Comparison of ENCODE assay signal across 8 cellular contexts in the genomic region with DNA sequence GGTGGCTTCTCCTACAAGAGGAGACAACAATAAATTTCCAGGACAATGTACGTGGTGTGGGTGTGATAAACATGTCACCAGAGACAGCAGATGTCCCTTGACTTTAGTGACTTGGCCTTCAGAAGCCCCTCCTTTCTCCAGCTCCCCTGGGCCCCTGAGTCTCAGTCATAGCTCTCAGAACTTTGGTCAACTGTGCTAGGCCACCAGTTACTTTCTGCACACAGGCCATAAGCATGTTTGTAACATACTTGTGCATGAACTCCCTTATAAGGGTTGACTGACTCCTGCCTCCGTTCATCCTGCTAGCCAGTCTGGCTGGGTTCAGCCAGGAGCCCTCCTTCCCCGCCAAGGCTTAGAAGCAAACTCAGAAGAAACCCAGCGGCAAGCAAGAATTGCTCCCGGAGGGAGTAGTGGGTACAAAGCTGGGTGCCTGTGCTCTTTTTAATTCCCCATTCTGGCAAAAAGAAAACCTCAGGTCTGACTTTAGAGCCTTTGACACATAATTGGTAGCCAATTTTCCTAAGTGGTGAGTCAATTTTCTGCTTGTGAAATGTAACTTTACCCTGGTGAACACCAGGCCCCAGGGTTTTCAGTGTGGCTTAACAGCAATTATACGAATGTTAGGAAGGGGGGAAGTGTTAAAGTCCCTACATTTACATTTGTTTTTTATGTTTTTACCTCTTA.
DNase-seq lines count a peak whose midpoint lies in the region; ATAC-seq and FAIRE-seq lines count a peak whose summit lies in the region.

No MANE protein-coding gene starts in this region.

- no peak for DNase-seq in GM18507 (ENCODE audit: extremely low spot score, insufficient read length, low read depth)
- peak; percentile 17 for DNase-seq in NCI-H2227 (lab: John Stamatoyannopoulos, UW; ENCODE audit: unreplicated experiment)
- DNase-seq in fibroblast of the conjunctiva (ENCODE audit: low read depth) = peak; percentile 72
- no peak for DNase-seq in stimulated activated naive CD8-positive, alpha-beta T cell treated with anti-CD3 and anti-CD28 coated beads, Interleukin-15, Interleukin-2, amounts not matched to agents 100 U/mL and 50 U/mL, for 24 hours
- no peak for DNase-seq in central memory CD4-positive, alpha-beta T cell
- no peak for DNase-seq in NK-92 (lab: John Stamatoyannopoulos, UW; ENCODE audit: unreplicated experiment)
- no peak for DNase-seq in substantia nigra (lab: John Stamatoyannopoulos, UW)

- FAIRE-seq in GM18507 (lab: Jason Lieb, UNC) = peak; percentile 76

- no peak overlapping the region for H3K27ac ChIP-seq in substantia nigra (ENCODE audit: low read depth, low read length, poor library complexity, severe bottlenecking)

- ATAC-seq in HG02610 (IDR thresholded peaks at IDR 0.05; ENCODE audit: unreplicated experiment) = peak; percentile 74
- peak; percentile 36 for ATAC-seq in stimulated activated naive CD8-positive, alpha-beta T cell treated with anti-CD3 and anti-CD28 coated beads, Interleukin-15, Interleukin-2, amounts not matched to agents 100 U/mL and 50 U/mL, for 24 hours

Comparison
In these comparisons a context has a peak if more than half of its experiments do, and no peak if none do; other contexts are left out.
1. DNase-seq: peak in NCI-H2227 (single experiment) and fibroblast of the conjunctiva (single experiment); none in GM18507 (single experiment), stimulated activated naive CD8-positive, alpha-beta T cell treated with anti-CD3 and anti-CD28 coated beads, Interleukin-15, Interleukin-2, amounts not matched to agents 100 U/mL and 50 U/mL, for 24 hours (single experiment), central memory CD4-positive, alpha-beta T cell (single experiment), NK-92 (single experiment) and substantia nigra (0 of 49).